In the genomic region with DNA sequence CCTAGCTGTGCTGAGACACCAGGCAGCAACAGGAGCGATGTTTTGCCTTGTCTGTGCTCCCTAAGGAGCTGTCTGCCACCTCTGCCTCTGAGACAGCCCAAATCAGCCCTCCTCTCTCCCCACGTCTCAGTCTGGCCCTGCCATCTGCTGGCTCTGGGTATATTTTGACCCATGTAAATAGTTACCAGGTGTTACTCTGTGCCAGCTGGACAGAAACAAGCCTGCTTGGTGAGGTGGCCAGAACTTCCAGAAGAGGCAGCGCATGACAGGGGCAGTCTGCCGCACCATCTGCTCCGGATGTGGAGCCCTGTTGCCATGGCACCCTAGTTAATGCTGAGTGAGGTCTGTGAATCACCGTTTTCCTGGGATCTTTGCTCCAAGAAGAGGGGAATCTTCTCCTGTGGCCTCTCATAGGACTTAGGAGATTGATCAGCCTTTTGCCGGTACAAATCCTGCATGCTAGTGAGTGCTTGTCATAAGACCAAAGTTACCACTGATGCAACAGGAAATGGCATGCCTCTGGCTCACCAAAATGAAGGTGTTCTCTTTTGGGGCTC, we compare ENCODE assay signal across 8 cellular contexts. TPM values are rescaled to one million over a fixed set of nuclear protein-coding genes. Genes with fewer than 3 reads are reported as not detected.
DNase-seq lines count a peak whose midpoint lies in the region; ATAC-seq, FAIRE-seq and TF ChIP-seq lines count a peak whose summit lies in the region.

No MANE protein-coding gene starts in this region.

- H3K27me3 ChIP-seq in kidney epithelial cell (ENCODE audit: control insufficient read depth, insufficient read depth, low read length) (no peaks in the 10 kb centered on the region), small intestine (ENCODE audit: control insufficient read depth in 2 of 2, insufficient read depth in 2 of 2, low read length in 2 of 2) (no peaks in the 10 kb centered on the region)

- peak; percentile 17 for TF ChIP-seq CTCF in kidney epithelial cell (IDR thresholded peaks at IDR 0.05; ENCODE audit: insufficient read depth, low read length, poor library complexity, severe bottlenecking)

- H3K36me3 ChIP-seq in kidney epithelial cell (ENCODE audit: control insufficient read depth, insufficient read depth, low read length) (no peaks in the 10 kb centered on the region), small intestine (ENCODE audit: control insufficient read depth in 2 of 2, insufficient read depth in 2 of 2, low read length in 2 of 2) (no peaks in the 10 kb centered on the region)

- H3K9me3 ChIP-seq in small intestine (ENCODE audit: control insufficient read depth, low read depth) = no peaks in the 10 kb centered on the region

- peak; percentile 68 for ATAC-seq in HG02678 (IDR thresholded peaks at IDR 0.05; ENCODE audit: unreplicated experiment)
- ATAC-seq in HG02623 (IDR thresholded peaks at IDR 0.05; ENCODE audit: unreplicated experiment) = no peak

- H3K27ac ChIP-seq in small intestine (ENCODE audit: low read depth in 1 of 2, low read length in 1 of 2) = peak overlapping the region; percentile 35 to 94

- peak; percentile 59 for DNase-seq in NCI-H524 treated with DMSO at 0.1 percent for 48 hours (lab: John Stamatoyannopoulos, UW)
- peak; percentile 82 for DNase-seq in brain pericyte (ENCODE audit: low read depth, low spot score)
- peak; percentile 97 for DNase-seq in kidney epithelial cell (ENCODE audit: low read depth)
- peak; percentile 21 for DNase-seq in small intestine
- DNase-seq in germinal center (ENCODE audit: low spot score) = no peak
- DNase-seq in NCI-H526 treated with DMSO at 0.1 percent for 48 hours (lab: John Stamatoyannopoulos, UW) = no peak

- FAIRE-seq in small intestine (lab: Jason Lieb, UNC) = no peak

- H3K4me1 ChIP-seq in small intestine (ENCODE audit: control insufficient read depth in 2 of 2, insufficient read depth in 1 of 2, low read depth in 1 of 2, low read length in 1 of 2) = no peaks in the 10 kb centered on the region

- H3K4me3 ChIP-seq in kidney epithelial cell (ENCODE audit: low read depth, low read length) (no peak overlapping the region), small intestine (ENCODE audit: low read depth in 1 of 2, low read length in 2 of 2) (no peak overlapping the region)

- 56 to 69% (median 66%) methylated on average over 7 of the region's 7 CpGs for WGBS in small intestine, 3 donors

RNA-seq across cellular contexts. Expression of gene GSTO2, which starts 31.8 kb away (rescaled TPM):
- total RNA-seq in kidney epithelial cell = 22.0 and 24.0 TPM in 2 replicates
- polyA plus RNA-seq in small intestine = 10 to 100 TPM in 2 of 3 donors, 1 to 10 TPM in 1; 9.2 to 20.9 (median 13.2) TPM

RNA-seq across cellular contexts. Expression of gene ITPRIP, which starts 37.5 kb away (rescaled TPM):
- total RNA-seq in kidney epithelial cell = 34.8 and 41.1 TPM in 2 replicates
- 1 to 10 TPM in 2 of 3 donors, under 1 TPM in 1; 0.67 to 10.0 (median 1.1) TPM for polyA plus RNA-seq in small intestine

RNA-seq across cellular contexts. Expression of gene GSTO1, which starts 46.1 kb away (rescaled TPM):
- total RNA-seq in kidney epithelial cell = 352 and 414 TPM in 2 replicates
- polyA plus RNA-seq in small intestine = 100 to 1,000 TPM; 173 to 422 (median 200) TPM

RNA-seq across cellular contexts. Expression of gene CFAP58, which starts 52.8 kb away (rescaled TPM):
- total RNA-seq in kidney epithelial cell = 0.75 TPM in 2 replicates
- polyA plus RNA-seq in small intestine = under 1 TPM in 2 of 3 donors, not detected in 1; 0.07 to 0.27 TPM

Comparison
In these comparisons a context has a peak if more than half of its experiments do, and no peak if none do; other contexts are left out.
1. DNase-seq: peak in NCI-H524 treated with DMSO at 0.1 percent for 48 hours (single experiment), brain pericyte (single experiment), kidney epithelial cell (single experiment) and small intestine (single experiment); none in germinal center (single experiment) and NCI-H526 treated with DMSO at 0.1 percent for 48 hours (single experiment).